Comparison of ENCODE assay signal across 11 cellular contexts in genomic region chr2:99260184-99260583, GRCh38. TPM values are rescaled to one million over a fixed set of nuclear protein-coding genes. Genes with fewer than 3 reads are reported as not detected.
"Had no signal": no experiment of that assay in that cellular context is flagged by ENCODE, and none has a peak within 500 bp of the region (broad histone marks: within the 10 kb centered on the region; RNA-seq: fewer than 3 reads in every experiment).

No MANE protein-coding gene starts in this region.

- FAIRE-seq: HTR-8/SVneo had no signal

- H3K27ac ChIP-seq: HL-60, KMS-11 had no signal

- H3K4me2 ChIP-seq: KMS-11 had no signal

- H3K9ac ChIP-seq: KMS-11 had no signal

- H3K27ac Mint-ChIP-seq: IgD-negative memory B cell had no signal

- H3K4me1 Mint-ChIP-seq: IgD-negative memory B cell had no signal

- DNase-seq: Karpas-422, Kasumi-1, KBM-7, KG1 had no signal

- H3K27me3 Mint-ChIP-seq: IgD-negative memory B cell had no signal

RNA-seq across cellular contexts. Expression of gene LYG2, which starts 4.7 kb away (rescaled TPM):
- total RNA-seq: HT-29, LHCN-M2 had no signal
- polyA plus RNA-seq: IgD-negative memory B cell had no signal

RNA-seq across cellular contexts. Expression of gene LYG1, which starts 40.8 kb away (rescaled TPM):
- total RNA-seq: HT1080 had no signal
